Comparison of ENCODE assay signal across 15 cellular contexts in the genomic region with DNA sequence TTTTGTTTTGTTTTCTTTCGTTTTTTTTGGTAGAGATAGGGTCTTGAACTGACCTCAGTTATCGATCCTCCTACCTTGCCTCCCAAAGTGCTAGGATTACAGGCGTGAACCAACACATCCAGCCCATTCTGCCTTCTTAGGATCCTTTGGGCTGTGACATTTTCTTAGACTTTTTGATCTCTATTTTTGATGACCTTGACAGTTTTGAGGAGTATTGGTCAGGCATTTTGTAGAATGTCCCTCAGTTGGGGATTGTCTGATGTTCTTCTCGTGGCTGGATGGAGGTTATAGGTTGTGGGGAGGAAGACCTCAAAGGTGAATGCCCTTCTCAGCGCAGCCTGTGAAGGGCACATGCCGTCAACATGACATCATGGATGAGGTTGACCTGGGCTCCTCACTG. TPM values are rescaled to one million over a fixed set of nuclear protein-coding genes. Genes with fewer than 3 reads are reported as not detected.
"Had no signal": no experiment of that assay in that cellular context is flagged by ENCODE, and none has a peak within 500 bp of the region (broad histone marks: within the 10 kb centered on the region; RNA-seq: fewer than 3 reads in every experiment).

No MANE protein-coding gene starts in this region.

- H3K9me3 Mint-ChIP-seq: activated T-cell treated with anti-CD3 and anti-CD28 coated beads, Interleukin-2, amount 50 U/mL, for 4 hours had no signal

- ATAC-seq: activated T-cell treated with anti-CD3 and anti-CD28 coated beads, Interleukin-2, amount 50 U/mL, for 4 hours; left colon had no signal

- H3K4me3 Mint-ChIP-seq: activated T-cell treated with anti-CD3 and anti-CD28 coated beads, Interleukin-2, amount 50 U/mL, for 4 hours had no signal

- DNase-seq: activated CD4-positive, alpha-beta T cell treated with anti-CD3 and anti-CD28 coated beads, Interleukin-2, amount 50 U/mL, for 1 hour; activated T-cell treated with anti-CD3 and anti-CD28 coated beads, Interleukin-2, amount 50 U/mL, for 4 hours; adrenal gland; caudate nucleus; colonic mucosa; foreskin melanocyte; left colon; naive B cell; nucleus accumbens; small intestine; tibial artery had no signal

- H3K27me3 Mint-ChIP-seq: naive B cell had no signal

RNA-seq across cellular contexts. Expression of a gene that starts 29.1 kb away (rescaled TPM):
- total RNA-seq: posterior vena cava, right atrium auricular region had no signal

RNA-seq across cellular contexts. Expression of a gene that starts 42.8 kb away (rescaled TPM):
- total RNA-seq: lung microvascular endothelial cell; posterior vena cava; T-helper 1 cell treated with Interleukin-12 subunit alpha and Interleukin-12 subunit beta and Interleukin-4 antibody, amounts not matched to agents 30 ng/mL and 1 ng/mL, for 36 hours had no signal
